1 cellular context compared by ENCODE assay signal in the genomic region with DNA sequence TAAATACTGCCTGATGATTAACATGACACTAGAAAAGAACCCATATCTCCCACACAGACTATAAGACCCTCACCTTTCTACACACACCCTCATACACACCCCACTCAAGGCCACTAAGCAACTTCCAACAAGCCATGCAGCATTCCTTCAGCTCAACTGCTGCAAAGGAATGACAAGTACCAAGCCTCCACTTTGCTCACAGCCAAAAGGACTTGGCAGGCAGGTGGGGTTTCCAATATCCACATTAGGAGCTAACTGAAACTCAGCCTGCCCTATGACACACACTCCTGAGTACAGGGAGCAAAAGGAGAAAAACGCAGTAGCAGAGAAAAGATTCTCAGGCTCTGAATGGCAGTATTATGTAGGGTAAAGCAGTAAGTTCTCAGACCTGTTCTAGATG.
TF ChIP-seq lines count a peak whose summit lies in the region.

No MANE protein-coding gene starts in this region.

TF ChIP-seq in K562, 482 proteins besides CTCF, POLR2A, EP300 and RAD21 (continued from another document):
- TF ChIP-seq, protein P1, sequence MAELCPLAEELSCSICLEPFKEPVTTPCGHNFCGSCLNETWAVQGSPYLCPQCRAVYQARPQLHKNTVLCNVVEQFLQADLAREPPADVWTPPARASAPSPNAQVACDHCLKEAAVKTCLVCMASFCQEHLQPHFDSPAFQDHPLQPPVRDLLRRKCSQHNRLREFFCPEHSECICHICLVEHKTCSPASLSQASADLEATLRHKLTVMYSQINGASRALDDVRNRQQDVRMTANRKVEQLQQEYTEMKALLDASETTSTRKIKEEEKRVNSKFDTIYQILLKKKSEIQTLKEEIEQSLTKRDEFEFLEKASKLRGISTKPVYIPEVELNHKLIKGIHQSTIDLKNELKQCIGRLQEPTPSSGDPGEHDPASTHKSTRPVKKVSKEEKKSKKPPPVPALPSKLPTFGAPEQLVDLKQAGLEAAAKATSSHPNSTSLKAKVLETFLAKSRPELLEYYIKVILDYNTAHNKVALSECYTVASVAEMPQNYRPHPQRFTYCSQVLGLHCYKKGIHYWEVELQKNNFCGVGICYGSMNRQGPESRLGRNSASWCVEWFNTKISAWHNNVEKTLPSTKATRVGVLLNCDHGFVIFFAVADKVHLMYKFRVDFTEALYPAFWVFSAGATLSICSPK (IDR thresholded peaks at IDR 0.05; ENCODE audit: borderline replicate concordance), result no peak
- TF ChIP-seq GABPA (tag; conservative IDR thresholded peaks at IDR 0.05; ENCODE audit: low read depth) (no peak), IFI16 (CRISPR knock-in tag; IDR thresholded peaks at IDR 0.05) (no peak), MYNN (IDR thresholded peaks at IDR 0.05) (no peak), MYNN (CRISPR knock-in tag; IDR thresholded peaks at IDR 0.05) (no peak), SMAD4 (CRISPR knock-in tag; conservative IDR thresholded peaks at IDR 0.05) (no peak)
- TF ChIP-seq, protein P2, sequence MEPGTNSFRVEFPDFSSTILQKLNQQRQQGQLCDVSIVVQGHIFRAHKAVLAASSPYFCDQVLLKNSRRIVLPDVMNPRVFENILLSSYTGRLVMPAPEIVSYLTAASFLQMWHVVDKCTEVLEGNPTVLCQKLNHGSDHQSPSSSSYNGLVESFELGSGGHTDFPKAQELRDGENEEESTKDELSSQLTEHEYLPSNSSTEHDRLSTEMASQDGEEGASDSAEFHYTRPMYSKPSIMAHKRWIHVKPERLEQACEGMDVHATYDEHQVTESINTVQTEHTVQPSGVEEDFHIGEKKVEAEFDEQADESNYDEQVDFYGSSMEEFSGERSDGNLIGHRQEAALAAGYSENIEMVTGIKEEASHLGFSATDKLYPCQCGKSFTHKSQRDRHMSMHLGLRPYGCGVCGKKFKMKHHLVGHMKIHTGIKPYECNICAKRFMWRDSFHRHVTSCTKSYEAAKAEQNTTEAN (CRISPR knock-in tag; IDR thresholded peaks at IDR 0.05), result no peak
